8 cellular contexts compared by ENCODE assay signal in the genomic region with DNA sequence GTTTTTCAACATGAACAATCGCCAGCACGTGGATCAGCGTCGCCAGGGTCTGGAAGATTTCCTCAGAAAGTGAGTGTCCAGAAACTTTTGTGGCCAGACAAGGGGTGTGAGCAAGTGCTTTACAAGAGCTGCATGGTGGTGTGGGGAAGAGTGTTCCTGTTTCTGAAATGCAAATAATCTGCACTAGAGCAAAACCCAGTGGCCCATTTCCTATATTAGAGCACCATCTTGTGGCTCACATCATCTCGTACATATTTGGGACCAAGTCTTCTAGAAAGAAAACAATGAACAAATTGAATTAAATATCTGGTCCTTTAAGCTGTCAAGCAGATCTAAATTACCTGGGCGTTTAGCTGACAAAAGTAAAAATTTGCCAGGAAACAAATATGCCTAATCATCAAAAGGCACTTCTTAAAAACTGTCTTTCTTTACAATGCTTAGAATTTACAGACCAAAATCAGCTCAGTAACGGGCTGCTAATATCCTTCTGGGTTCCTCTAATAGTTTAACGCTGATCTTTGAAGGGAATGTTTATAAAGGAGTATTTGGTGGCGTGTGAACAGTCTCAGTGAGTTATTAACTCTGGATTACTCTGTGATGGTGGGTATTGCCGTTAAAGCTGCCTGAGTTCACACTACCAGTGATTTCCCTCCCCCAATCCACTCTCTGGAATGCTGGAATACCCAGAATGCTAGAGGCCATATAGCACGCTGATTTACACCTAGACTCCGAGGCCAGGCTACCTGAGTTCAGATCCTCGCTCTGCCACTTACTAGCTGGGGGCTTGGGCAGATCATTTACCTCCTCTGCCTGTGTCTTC.
DNase-seq lines count a peak whose midpoint lies in the region; ATAC-seq and TF ChIP-seq lines count a peak whose summit lies in the region.

No MANE protein-coding gene starts in this region.

- H3K36me3 Mint-ChIP-seq in stimulated activated memory B cell treated with anti-CD40 and anti-IgM and Interleukin-4, amounts not matched to agents 10 μg/mL and 1 μg/mL and 100 μg/mL, for 72 hours, result peaks cover 14% of the 10 kb centered on the region

- ATAC-seq in GM18870 (IDR thresholded peaks at IDR 0.05; ENCODE audit: unreplicated experiment) (peak; percentile 66), HG03108 (IDR thresholded peaks at IDR 0.05; ENCODE audit: unreplicated experiment) (peak; percentile 76), left lobe of liver (peak; percentile 74)
- peak; percentile 90 for ATAC-seq in stimulated activated memory B cell treated with anti-CD40 and anti-IgM and Interleukin-4, amounts not matched to agents 10 μg/mL and 1 μg/mL and 100 μg/mL, for 72 hours

- POLR2A ChIA-PET in BJ (lab: Charles Lee), result no interaction called here

- H3K36me3 ChIP-seq in BJ (ENCODE audit: control insufficient read depth, insufficient read depth, low read length), result no peaks in the 10 kb centered on the region

- peak overlapping the region; percentile 66 for H3K27ac Mint-ChIP-seq in stimulated activated memory B cell treated with anti-CD40 and anti-IgM and Interleukin-4, amounts not matched to agents 10 μg/mL and 1 μg/mL and 100 μg/mL, for 72 hours

- peak; percentile 71 for TF ChIP-seq CTCF in BJ (IDR thresholded peaks at IDR 0.05; ENCODE audit: insufficient read depth, low read depth, low read length)

- no peaks in the 10 kb centered on the region for H3K27me3 Mint-ChIP-seq in stimulated activated memory B cell treated with anti-CD40 and anti-IgM and Interleukin-4, amounts not matched to agents 10 μg/mL and 1 μg/mL and 100 μg/mL, for 72 hours

- H3K4me1 Mint-ChIP-seq in stimulated activated memory B cell treated with anti-CD40 and anti-IgM and Interleukin-4, amounts not matched to agents 10 μg/mL and 1 μg/mL and 100 μg/mL, for 72 hours, result peaks cover 29% of the 10 kb centered on the region

- H3K4me3 ChIP-seq in BJ (ENCODE audit: low read depth, low read length), result no peak overlapping the region

- CTCF ChIA-PET in BJ (lab: Yijun Ruan, JAX), result interaction anchor here (0.6 to 8.6 kb wide), 41 partner anchors 9 to 1732 kb away, joined by 3 to 145 read pairs (median 4); partner anchors contain the start of genes HOXA3 and HOXA5

- H3K9me3 Mint-ChIP-seq in stimulated activated memory B cell treated with anti-CD40 and anti-IgM and Interleukin-4, amounts not matched to agents 10 μg/mL and 1 μg/mL and 100 μg/mL, for 72 hours, result no peaks in the 10 kb centered on the region

- DNase-seq in BJ (ENCODE audit: low read depth) (peak; percentile 13), NCI-H2171 (lab: John Stamatoyannopoulos, UW) (peak; percentile 52), UCSD-AML1 (lab: John Stamatoyannopoulos, UW; ENCODE audit: unreplicated experiment) (peak; percentile 8), cerebellar cortex (ENCODE audit: low spot score) (peak; percentile 93), left lobe of liver (ENCODE audit: low spot score) (peak; percentile 57)

- no peak overlapping the region for H3K4me3 Mint-ChIP-seq in stimulated activated memory B cell treated with anti-CD40 and anti-IgM and Interleukin-4, amounts not matched to agents 10 μg/mL and 1 μg/mL and 100 μg/mL, for 72 hours

- 0 out of 2 replicates have a peak, but pooled peaks cover under 1% of the 10 kb centered on the region for H3K27me3 ChIP-seq in BJ (ENCODE audit: control insufficient read depth, insufficient read depth, low read length)

Comparison
In these comparisons a context has a peak if more than half of its experiments do, and no peak if none do; other contexts are left out.
1. DNase-seq: peak in every context shown above with its lines; median percentile 93 in cerebellar cortex; 57 in left lobe of liver; 52 in NCI-H2171; 13 in BJ; 8 in UCSD-AML1.